18 cellular contexts compared by ENCODE assay signal in genomic region chr5:151097081-151097480, GRCh38. TPM values are rescaled to one million over a fixed set of nuclear protein-coding genes. Genes with fewer than 3 reads are reported as not detected.
DNase-seq lines count a peak whose midpoint lies in the region; ATAC-seq and TF ChIP-seq lines count a peak whose summit lies in the region.
"Had no signal": no experiment of that assay in that cellular context is flagged by ENCODE, and none has a peak within 500 bp of the region (broad histone marks: within the 10 kb centered on the region; RNA-seq: fewer than 3 reads in every experiment).

No MANE protein-coding gene starts in this region.

- H3K4me1 ChIP-seq in Peyer's patch = peaks cover 16 to 87% (median 39%) of the 10 kb centered on the region in 4 donors

- peaks cover 78% of the 10 kb centered on the region for H3K4me1 Mint-ChIP-seq in activated CD4-positive, alpha-beta memory T cell treated with anti-CD3 and anti-CD28 coated beads for 36 hours (ENCODE audit: low read depth)
- H3K4me1 Mint-ChIP-seq in activated CD4-positive, alpha-beta memory T cell treated with anti-CD3 and anti-CD28 coated beads, Interleukin-2, amount 10 ng/mL, durations not matched to agents 7 days and 5 days = peaks cover 85% of the 10 kb centered on the region
- peaks cover 67 to 70% of the 10 kb centered on the region in 2 donors for H3K4me1 Mint-ChIP-seq in effector memory CD8-positive, alpha-beta T cell (ENCODE audit: low read depth in 2 of 2)
- H3K4me1 Mint-ChIP-seq in stimulated activated effector memory CD8-positive, alpha-beta T cell treated with anti-CD3 and anti-CD28 coated beads, Interleukin-12 subunit alpha, Interleukin-12 subunit beta, amount 100 ng/mL, for 72 hours = peaks cover 86% of the 10 kb centered on the region

- no peaks in the 10 kb centered on the region for H3K27me3 Mint-ChIP-seq in activated CD4-positive, alpha-beta memory T cell treated with anti-CD3 and anti-CD28 coated beads for 36 hours
- no peaks in the 10 kb centered on the region for H3K27me3 Mint-ChIP-seq in activated CD4-positive, alpha-beta memory T cell treated with anti-CD3 and anti-CD28 coated beads, Interleukin-2, amount 10 ng/mL, durations not matched to agents 7 days and 5 days
- no peaks in the 10 kb centered on the region for H3K27me3 Mint-ChIP-seq in effector memory CD8-positive, alpha-beta T cell

- H3K9me3 ChIP-seq in Peyer's patch = no peaks in the 10 kb centered on the region
- H3K9me3 ChIP-seq: MG63, sigmoid colon, testis had no signal

- no peak overlapping the region for H3K4me3 Mint-ChIP-seq in activated CD4-positive, alpha-beta memory T cell treated with anti-CD3 and anti-CD28 coated beads for 36 hours
- no peak overlapping the region for H3K4me3 Mint-ChIP-seq in activated CD4-positive, alpha-beta memory T cell treated with anti-CD3 and anti-CD28 coated beads, Interleukin-2, amount 10 ng/mL, durations not matched to agents 7 days and 5 days
- peak overlapping the region in 1 of 2 donors; percentile 77 for H3K4me3 Mint-ChIP-seq in effector memory CD8-positive, alpha-beta T cell
- no peak overlapping the region for H3K4me3 Mint-ChIP-seq in stimulated activated effector memory CD8-positive, alpha-beta T cell treated with anti-CD3 and anti-CD28 coated beads, Interleukin-12 subunit alpha, Interleukin-12 subunit beta, amount 100 ng/mL, for 72 hours
- H3K4me3 Mint-ChIP-seq: nephron progenitor cell, WTC11 had no signal

- H3K9me3 Mint-ChIP-seq in activated CD4-positive, alpha-beta memory T cell treated with anti-CD3 and anti-CD28 coated beads for 36 hours = no peaks in the 10 kb centered on the region
- H3K9me3 Mint-ChIP-seq in activated CD4-positive, alpha-beta memory T cell treated with anti-CD3 and anti-CD28 coated beads, Interleukin-2, amount 10 ng/mL, durations not matched to agents 7 days and 5 days = no peaks in the 10 kb centered on the region
- no peaks in the 10 kb centered on the region for H3K9me3 Mint-ChIP-seq in effector memory CD8-positive, alpha-beta T cell
- no peaks in the 10 kb centered on the region for H3K9me3 Mint-ChIP-seq in stimulated activated effector memory CD8-positive, alpha-beta T cell treated with anti-CD3 and anti-CD28 coated beads, Interleukin-12 subunit alpha, Interleukin-12 subunit beta, amount 100 ng/mL, for 72 hours
- H3K9me3 Mint-ChIP-seq: nephron progenitor cell, WTC11 had no signal

- peak overlapping the region; percentile 29 for H3K27ac Mint-ChIP-seq in activated CD4-positive, alpha-beta memory T cell treated with anti-CD3 and anti-CD28 coated beads for 36 hours
- H3K27ac Mint-ChIP-seq in activated CD4-positive, alpha-beta memory T cell treated with anti-CD3 and anti-CD28 coated beads, Interleukin-2, amount 10 ng/mL, durations not matched to agents 7 days and 5 days = no peak overlapping the region
- H3K27ac Mint-ChIP-seq in effector memory CD8-positive, alpha-beta T cell = peak overlapping the region; percentile 91 to 99
- H3K27ac Mint-ChIP-seq in stimulated activated effector memory CD8-positive, alpha-beta T cell treated with anti-CD3 and anti-CD28 coated beads, Interleukin-12 subunit alpha, Interleukin-12 subunit beta, amount 100 ng/mL, for 72 hours = peak overlapping the region; percentile 71
- H3K27ac Mint-ChIP-seq: nephron progenitor cell, WTC11 had no signal

- peaks cover 0 to 12% (median 0%) of the 10 kb centered on the region in 3 donors for H3K36me3 ChIP-seq in Peyer's patch

- no peak for ATAC-seq in effector memory CD8-positive, alpha-beta T cell (replicated peaks)
- ATAC-seq in stimulated activated effector memory CD8-positive, alpha-beta T cell treated with anti-CD3 and anti-CD28 coated beads, Interleukin-12 subunit alpha, Interleukin-12 subunit beta, amount 100 ng/mL, for 72 hours = no peak
- ATAC-seq in HG03442 (IDR thresholded peaks at IDR 0.05; ENCODE audit: unreplicated experiment) = no peak
- ATAC-seq in GM19455 (IDR thresholded peaks at IDR 0.05; ENCODE audit: unreplicated experiment) = no peak
- ATAC-seq: HCT116, WTC11 had no signal

- no peak for TF ChIP-seq POLR2A in Peyer's patch (IDR thresholded peaks at IDR 0.05)

- no peaks in the 10 kb centered on the region for H3K27me3 ChIP-seq in Peyer's patch
- H3K27me3 ChIP-seq: MG63, sigmoid colon, testis had no signal

- POLR2A ChIA-PET in activated CD4-positive, alpha-beta memory T cell treated with anti-CD3 and anti-CD28 coated beads for 36 hours (lab: Charles Lee) = interaction anchor here (0.6 to 3.2 kb wide), 3 partner anchors 10 to 359 kb away, joined by 3 to 12 read pairs (median 6); no protein-coding TSS in a partner anchor
- POLR2A ChIA-PET in activated CD4-positive, alpha-beta memory T cell treated with anti-CD3 and anti-CD28 coated beads, Interleukin-2, amount 10 ng/mL, durations not matched to agents 7 days and 5 days (lab: Charles Lee) = interaction anchor here (2.7 to 14.6 kb wide), 2 partner anchors 14 to 18 kb away, joined by 22 to 244 read pairs; partner anchors contain the start of gene TNIP1

- intact Hi-C loops in activated CD4-positive, alpha-beta memory T cell treated with anti-CD3 and anti-CD28 coated beads for 36 hours (cut with micrococcal nuclease) = no loop called here

- CTCF ChIA-PET in activated CD4-positive, alpha-beta memory T cell treated with anti-CD3 and anti-CD28 coated beads for 36 hours (lab: Charles Lee) = interaction anchor here (1.0 to 5.4 kb wide), 3 partner anchors 18 to 46 kb away, joined by 3 to 53 read pairs (median 13); no protein-coding TSS in a partner anchor
- CTCF ChIA-PET in activated CD4-positive, alpha-beta memory T cell treated with anti-CD3 and anti-CD28 coated beads, Interleukin-2, amount 10 ng/mL, durations not matched to agents 7 days and 5 days (lab: Charles Lee) = interaction anchor here (1.2 to 3.1 kb wide), 3 partner anchors 18 to 45 kb away, joined by 5 to 12 read pairs (median 8); no protein-coding TSS in a partner anchor

- no peak for DNase-seq in activated CD4-positive, alpha-beta memory T cell treated with anti-CD3 and anti-CD28 coated beads for 36 hours
- DNase-seq in activated CD4-positive, alpha-beta memory T cell treated with anti-CD3 and anti-CD28 coated beads, Interleukin-2, amount 10 ng/mL, durations not matched to agents 7 days and 5 days = no peak
- peak in 1 of 3 donors; percentile 43 for DNase-seq in Peyer's patch
- no peak for DNase-seq in effector memory CD8-positive, alpha-beta T cell
- DNase-seq in stimulated activated effector memory CD8-positive, alpha-beta T cell treated with anti-CD3 and anti-CD28 coated beads, Interleukin-12 subunit alpha, Interleukin-12 subunit beta, amount 100 ng/mL, for 72 hours (ENCODE audit: low spot score in 2 of 2) = no peak
- DNase-seq in NCI-H226 = no peak
- DNase-seq: activated T-cell treated with anti-CD3 and anti-CD28 coated beads, Interleukin-2, amount 50 U/mL, for 48 hours; glutamatergic neuron; kidney glomerular epithelial cell; MG63; NCI-H2107; nephron progenitor cell; sigmoid colon; testis had no signal

- peaks cover 27% of the 10 kb centered on the region for H3K36me3 Mint-ChIP-seq in activated CD4-positive, alpha-beta memory T cell treated with anti-CD3 and anti-CD28 coated beads for 36 hours
- peaks cover 56% of the 10 kb centered on the region for H3K36me3 Mint-ChIP-seq in activated CD4-positive, alpha-beta memory T cell treated with anti-CD3 and anti-CD28 coated beads, Interleukin-2, amount 10 ng/mL, durations not matched to agents 7 days and 5 days (ENCODE audit: low read depth)
- peaks cover 32% of the 10 kb centered on the region for H3K36me3 Mint-ChIP-seq in effector memory CD8-positive, alpha-beta T cell (ENCODE audit: insufficient read depth)
- peaks cover 89% of the 10 kb centered on the region for H3K36me3 Mint-ChIP-seq in stimulated activated effector memory CD8-positive, alpha-beta T cell treated with anti-CD3 and anti-CD28 coated beads, Interleukin-12 subunit alpha, Interleukin-12 subunit beta, amount 100 ng/mL, for 72 hours
- H3K36me3 Mint-ChIP-seq: WTC11 had no signal

- no peak for TF ChIP-seq CTCF in Peyer's patch (IDR thresholded peaks at IDR 0.05)

- peak overlapping the region in 3 of 4 donors; percentile 85 to 98 (median 90) for H3K27ac ChIP-seq in Peyer's patch
- H3K27ac ChIP-seq: sigmoid colon had no signal

- no peak overlapping the region for H3K4me3 ChIP-seq in Peyer's patch
- H3K4me3 ChIP-seq: MG63, sigmoid colon, testis had no signal

RNA-seq across cellular contexts. Expression of gene TNIP1, which starts 16.2 kb away (rescaled TPM):
- 100 to 1,000 TPM; 388 to 401 TPM for total RNA-seq in activated CD4-positive, alpha-beta memory T cell treated with anti-CD3 and anti-CD28 coated beads for 36 hours
- total RNA-seq in activated CD4-positive, alpha-beta memory T cell treated with anti-CD3 and anti-CD28 coated beads, Interleukin-2, amount 10 ng/mL, durations not matched to agents 7 days and 5 days = 100 to 1,000 TPM; 188 to 201 TPM
- total RNA-seq in Peyer's patch = 100 to 1,000 TPM; 191 to 352 (median 266) TPM
